ENCODE assay signal across 28 cellular contexts in the genomic region with DNA sequence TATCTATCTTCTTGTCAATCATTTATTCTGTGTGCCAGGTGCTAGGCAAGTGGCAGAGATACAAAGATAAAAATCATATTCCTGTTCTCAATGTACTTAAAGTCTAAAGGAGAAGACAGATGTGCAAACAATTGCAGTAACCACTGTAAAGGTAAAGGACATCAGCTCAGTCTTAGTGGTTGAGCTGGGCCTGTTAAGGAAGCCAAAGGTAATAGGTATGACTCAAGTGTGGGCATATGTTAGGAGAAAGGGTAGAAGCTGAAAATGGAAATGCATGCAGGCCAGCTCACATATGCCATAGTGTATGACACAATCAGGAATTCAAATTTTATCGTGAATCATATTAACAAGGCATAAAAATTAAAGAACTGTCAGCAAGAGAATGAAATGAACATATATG.
"Had no signal": no experiment of that assay in that cellular context is flagged by ENCODE, and none has a peak within 500 bp of the region (broad histone marks: within the 10 kb centered on the region; RNA-seq: fewer than 3 reads in every experiment).

No MANE protein-coding gene starts in this region.

- H2AFZ ChIP-seq: hepatocyte had no signal

- H3K9me3 ChIP-seq: ascending aorta, breast epithelium, esophagus muscularis mucosa, gastroesophageal sphincter, heart right ventricle had no signal

- H3K4me1 ChIP-seq: ascending aorta, breast epithelium, esophagus muscularis mucosa, gastroesophageal sphincter, heart right ventricle had no signal

- ATAC-seq: activated naive CD4-positive, alpha-beta T cell treated with anti-CD3 and anti-CD28 coated beads, Interleukin-2, amount 50 U/mL, for 72 hours; activated T-cell treated with anti-CD3 and anti-CD28 coated beads, Interleukin-2, amount 50 U/mL, for 72 hours; gastroesophageal sphincter; heart right ventricle had no signal

- H3K4me3 ChIP-seq: ascending aorta, breast epithelium, coronary artery, dorsolateral prefrontal cortex, esophagus muscularis mucosa, gastroesophageal sphincter, heart right ventricle, hepatocyte had no signal

- H3K36me3 ChIP-seq: ascending aorta, breast epithelium, esophagus muscularis mucosa, gastroesophageal sphincter, heart right ventricle had no signal

- H3K79me2 ChIP-seq: hepatocyte had no signal

- H3K27ac ChIP-seq: ascending aorta, breast epithelium, coronary artery, dorsolateral prefrontal cortex, esophagus muscularis mucosa, gastroesophageal sphincter, heart right ventricle, hepatocyte had no signal

- H3K4me2 ChIP-seq: hepatocyte had no signal

- H3K27me3 ChIP-seq: ascending aorta, breast epithelium, dorsolateral prefrontal cortex, esophagus muscularis mucosa, gastroesophageal sphincter, heart right ventricle, hepatocyte had no signal

- DNase-seq: activated CD4-positive, alpha-beta memory T cell treated with anti-CD3 and anti-CD28 coated beads, Interleukin-2, amount 10 ng/mL, durations not matched to agents 7 days and 5 days; activated CD4-positive, alpha-beta T cell treated with anti-CD3 and anti-CD28 coated beads for 1 hour; activated CD4-positive, alpha-beta T cell treated with anti-CD3 and anti-CD28 coated beads for 4 hours; activated CD4-positive, alpha-beta T cell treated with anti-CD3 and anti-CD28 coated beads, Interleukin-2, amount 10 ng/mL, durations not matched to agents 7 days and 5 days; activated CD4-positive, alpha-beta T cell treated with anti-CD3 and anti-CD28 coated beads, Interleukin-2, amount 50 U/mL, for 4 hours; activated CD4-positive, CD25-positive, alpha-beta regulatory T cell; activated CD8-positive, alpha-beta memory T cell treated with anti-CD3 and anti-CD28 coated beads, Interleukin-2, amount 50 U/mL, for 48 hours; activated gamma-delta T cell; activated naive CD4-positive, alpha-beta T cell; activated naive CD4-positive, alpha-beta T cell treated with anti-CD3 and anti-CD28 coated beads, Interleukin-2, amount 10 ng/mL, durations not matched to agents 7 days and 5 days; activated naive CD8-positive, alpha-beta T cell treated with anti-CD3 and anti-CD28 coated beads, Interleukin-2, amount 10 ng/mL, durations not matched to agents 7 days and 5 days; activated T-cell treated with anti-CD3 and anti-CD28 coated beads for 4 hours; activated T-cell treated with anti-CD3 and anti-CD28 coated beads, Interleukin-2, amount 50 U/mL, for 24 hours; activated T-cell treated with anti-CD3 and anti-CD28 coated beads, Interleukin-2, amount 50 U/mL, for 72 hours; dorsolateral prefrontal cortex; effector memory CD4-positive, alpha-beta T cell; endodermal cell; erythroblast; foreskin melanocyte; heart right ventricle; T-helper 2 cell had no signal
